In the genomic region with DNA sequence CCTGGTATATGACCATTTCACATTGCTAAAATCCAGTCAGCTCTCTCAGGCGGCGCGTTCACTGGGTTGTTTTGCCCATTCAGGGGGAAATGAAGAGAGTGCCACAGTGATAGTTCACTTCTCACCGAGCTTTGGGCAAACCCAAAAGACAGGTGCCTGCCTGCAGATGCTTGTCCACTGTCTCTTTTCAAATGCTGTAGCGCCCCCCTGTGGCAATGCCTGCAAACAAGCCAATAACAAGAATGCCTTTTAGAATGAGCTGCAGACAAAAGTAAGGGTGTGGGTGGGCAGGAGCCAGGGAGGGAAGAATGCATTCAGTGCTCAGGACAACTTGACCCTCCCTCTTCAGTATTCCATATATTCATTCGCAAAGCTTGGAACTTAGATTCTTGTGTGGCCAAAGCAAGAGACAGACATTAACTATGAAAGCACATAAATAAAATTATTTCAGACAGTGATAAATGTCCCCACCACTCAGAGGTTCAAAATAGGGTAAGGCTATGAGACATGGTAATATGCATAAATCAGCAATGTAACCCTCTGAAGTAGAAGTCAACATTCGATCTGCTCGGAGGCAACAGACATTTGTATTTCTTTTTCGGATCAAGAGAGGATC, we compare ENCODE assay signal across 9 cellular contexts.
DNase-seq lines count a peak whose midpoint lies in the region; ATAC-seq and TF ChIP-seq lines count a peak whose summit lies in the region.
"Had no signal": no experiment of that assay in that cellular context is flagged by ENCODE, and none has a peak within 500 bp of the region (broad histone marks: within the 10 kb centered on the region; RNA-seq: fewer than 3 reads in every experiment).

No MANE protein-coding gene starts in this region.

- intact Hi-C loops in colonic mucosa (cut with DNase I): loop anchor here (10.0 kb wide), 1 partner anchor 899 kb away; no protein-coding TSS in a partner anchor

- H3K27ac ChIP-seq in colonic mucosa: no peak overlapping the region
- H3K27ac ChIP-seq: epithelial cell of prostate had no signal

- peak; percentile 69 to 86 for DNase-seq in NCI-H2081 (lab: John Stamatoyannopoulos, UW)
- no peak for DNase-seq in NCI-H2081 treated with DMSO at 0.1 percent for 48 hours (lab: John Stamatoyannopoulos, UW)
- DNase-seq in NCI-H1694 (lab: John Stamatoyannopoulos, UW): peak; percentile 70
- DNase-seq in UCSD-AML1 (lab: John Stamatoyannopoulos, UW; ENCODE audit: unreplicated experiment): peak; percentile 13
- peak; percentile 71 for DNase-seq in colonic mucosa
- DNase-seq in lung microvascular endothelial cell (ENCODE audit: low read depth in 2 of 2): peak; percentile 67 to 73
- peak; percentile 85 for DNase-seq in stimulated activated CD8-positive, alpha-beta memory T cell treated with anti-CD3 and anti-CD28 coated beads, Interleukin-4, amount 100 ng/mL, for 48 hours

- ATAC-seq in HG03432 (IDR thresholded peaks at IDR 0.05; ENCODE audit: unreplicated experiment): no peak

- H3K9me3 ChIP-seq in colonic mucosa: no peaks in the 10 kb centered on the region

- H3K36me3 ChIP-seq in colonic mucosa: no peaks in the 10 kb centered on the region

- peak; percentile 40 for TF ChIP-seq CTCF in colonic mucosa (IDR thresholded peaks at IDR 0.05)

- no peaks in the 10 kb centered on the region for H3K4me1 ChIP-seq in colonic mucosa

- H3K4me3 ChIP-seq in colonic mucosa: no peak overlapping the region

- H3K9ac ChIP-seq in colonic mucosa (ENCODE audit: low read depth in 2 of 2, low read length in 2 of 2): no peak overlapping the region

- H3K27me3 ChIP-seq in colonic mucosa: no peaks in the 10 kb centered on the region
